ENCODE assay signal across 19 cellular contexts in genomic region chr16:70676571-70677498, GRCh38. TPM values are rescaled to one million over a fixed set of nuclear protein-coding genes. Genes with fewer than 3 reads are reported as not detected.
A peak's percentile ranks its signal among the peaks of the same experiment; 100 is the strongest.
DNase-seq lines count a peak whose midpoint lies in the region; ATAC-seq and TF ChIP-seq lines count a peak whose summit lies in the region.
"Had no signal": no experiment of that assay in that cellular context is flagged by ENCODE, and none has a peak within 500 bp of the region (broad histone marks: within the 10 kb centered on the region; RNA-seq: fewer than 3 reads in every experiment).

No MANE protein-coding gene starts in this region.

- no peaks in the 10 kb centered on the region for H3K9me3 Mint-ChIP-seq in endodermal cell
- H3K9me3 Mint-ChIP-seq in activated naive CD4-positive, alpha-beta T cell treated with anti-CD3 and anti-CD28 coated beads, Interleukin-2, amount 10 ng/mL, durations not matched to agents 7 days and 5 days = no peaks in the 10 kb centered on the region
- H3K9me3 Mint-ChIP-seq: activated naive CD4-positive, alpha-beta T cell treated with anti-CD3 and anti-CD28 coated beads, Interleukin-2, amount 50 U/mL, for 72 hours; stimulated activated naive CD8-positive, alpha-beta T cell treated with anti-CD3 and anti-CD28 coated beads, Interleukin-15, Interleukin-2, amounts not matched to agents 100 ng/mL and 50 ng/mL, for 24 hours had no signal

- DNase-seq in Right ventricle myocardium inferior (ENCODE audit: missing footprints) (peak; percentile 37), Right ventricle myocardium superior (no peak), endodermal cell (no peak), aorta (peak; percentile 41 to 56), stomach (no peak), DMS79 treated with DMSO at 0.1 percent for 48 hours (lab: John Stamatoyannopoulos, UW) (no peak)
- no peak for DNase-seq in activated naive CD4-positive, alpha-beta T cell treated with anti-CD3 and anti-CD28 coated beads, Interleukin-2, amount 10 ng/mL, durations not matched to agents 7 days and 5 days
- DNase-seq: foreskin fibroblast; islet precursor cell; mammary epithelial cell; naive thymus-derived CD4-positive, alpha-beta T cell; NCI-H69 had no signal

- H3K4me3 Mint-ChIP-seq in endodermal cell = no peak overlapping the region
- H3K4me3 Mint-ChIP-seq in activated naive CD4-positive, alpha-beta T cell treated with anti-CD3 and anti-CD28 coated beads, Interleukin-2, amount 10 ng/mL, durations not matched to agents 7 days and 5 days = no peak overlapping the region
- H3K4me3 Mint-ChIP-seq: naive thymus-derived CD4-positive, alpha-beta T cell; stimulated activated naive CD8-positive, alpha-beta T cell treated with anti-CD3 and anti-CD28 coated beads, Interleukin-15, Interleukin-2, amounts not matched to agents 100 ng/mL and 50 ng/mL, for 24 hours had no signal

- ATAC-seq in Right ventricle myocardium inferior (no peak), Right ventricle myocardium superior (ENCODE audit: poor library complexity) (no peak), aorta (ENCODE audit: low FRiP score) (no peak)
- ATAC-seq: activated naive CD4-positive, alpha-beta T cell treated with anti-CD3 and anti-CD28 coated beads, Interleukin-2, amount 50 U/mL, for 72 hours; naive thymus-derived CD4-positive, alpha-beta T cell had no signal

- TF ChIP-seq EP300 in stomach (IDR thresholded peaks at IDR 0.05) = no peak

- no peaks in the 10 kb centered on the region for H3K27me3 Mint-ChIP-seq in endodermal cell (ENCODE audit: insufficient read depth)
- H3K27me3 Mint-ChIP-seq in activated naive CD4-positive, alpha-beta T cell treated with anti-CD3 and anti-CD28 coated beads, Interleukin-2, amount 10 ng/mL, durations not matched to agents 7 days and 5 days = peaks cover 6% of the 10 kb centered on the region
- H3K27me3 Mint-ChIP-seq: naive thymus-derived CD4-positive, alpha-beta T cell; stimulated activated naive CD8-positive, alpha-beta T cell treated with anti-CD3 and anti-CD28 coated beads, Interleukin-15, Interleukin-2, amounts not matched to agents 100 ng/mL and 50 ng/mL, for 24 hours had no signal

- H3K27ac ChIP-seq in endodermal cell (ENCODE audit: low read depth, low read length) = no peak overlapping the region
- peak overlapping the region; percentile 29 for H3K27ac ChIP-seq in muscle layer of duodenum (ENCODE audit: low read length)
- no peak overlapping the region for H3K27ac ChIP-seq in aorta (ENCODE audit: low read depth in 1 of 2, low read length in 2 of 2)
- H3K27ac ChIP-seq in stomach = peak overlapping the region in 2 of 5 donors; percentile 27 to 32
- H3K27ac ChIP-seq: BLaER1 treated with 17β-estradiol and CSF1 and Interleukin-3, amounts not matched to agents 10 nM and 100 nM; parathyroid adenoma had no signal

- no peaks in the 10 kb centered on the region for H3K4me1 Mint-ChIP-seq in endodermal cell
- H3K4me1 Mint-ChIP-seq in activated naive CD4-positive, alpha-beta T cell treated with anti-CD3 and anti-CD28 coated beads, Interleukin-2, amount 10 ng/mL, durations not matched to agents 7 days and 5 days = peaks cover 16% of the 10 kb centered on the region

- CTCF ChIA-PET in activated naive CD4-positive, alpha-beta T cell treated with anti-CD3 and anti-CD28 coated beads, Interleukin-2, amount 10 ng/mL, durations not matched to agents 7 days and 5 days (lab: Charles Lee) = interaction anchor here (1.6 to 6.8 kb wide), 3 partner anchors 61 to 94 kb away, joined by 6 to 87 read pairs (median 18); no protein-coding TSS in a partner anchor

- H3K4me1 ChIP-seq in endodermal cell (ENCODE audit: control insufficient read depth, insufficient read depth, low read length) (no peaks in the 10 kb centered on the region), muscle layer of duodenum (ENCODE audit: control insufficient read depth in 1 of 2, insufficient read depth in 2 of 2, low read length in 2 of 2) (peaks cover 0 to 38% of the 10 kb centered on the region in 2 donors), aorta (ENCODE audit: control insufficient read depth in 1 of 2, insufficient read depth in 2 of 2, low read length in 2 of 2) (no peaks in the 10 kb centered on the region), stomach (peaks cover 17 to 23% (median 20%) of the 10 kb centered on the region in 4 donors)
- H3K4me1 ChIP-seq: parathyroid adenoma had no signal

- H3K27me3 ChIP-seq in endodermal cell (ENCODE audit: control insufficient read depth, insufficient read depth, low read length, poor library complexity, severe bottlenecking) (no peaks in the 10 kb centered on the region), muscle layer of duodenum (ENCODE audit: low read depth, low read length) (no peaks in the 10 kb centered on the region), aorta (ENCODE audit: control insufficient read depth in 1 of 2, insufficient read depth in 2 of 2, low read length in 1 of 2) (no peaks in the 10 kb centered on the region), stomach (no peaks in the 10 kb centered on the region)
- H3K27me3 ChIP-seq: BLaER1 treated with 17β-estradiol and CSF1 and Interleukin-3, amounts not matched to agents 10 nM and 100 nM; upper lobe of left lung had no signal

- intact Hi-C loops in Right ventricle myocardium inferior (cut with DNase I) = no loop called here
- intact Hi-C loops in Right ventricle myocardium superior (cut with DNase I) = no loop called here
- intact Hi-C loops in aorta (cut with DNase I) = loop anchor here in 1 of 2 donors (10.0 kb wide), 1 partner anchor 678 kb away; the partner anchor contains the start of gene CALB2
- intact Hi-C loops in stomach (cut with DNase I; ENCODE audit: low total_unique reads) = no loop called here

- peak overlapping the region; percentile 35 for H3K27ac Mint-ChIP-seq in endodermal cell
- H3K27ac Mint-ChIP-seq in activated naive CD4-positive, alpha-beta T cell treated with anti-CD3 and anti-CD28 coated beads, Interleukin-2, amount 10 ng/mL, durations not matched to agents 7 days and 5 days = no peak overlapping the region
- H3K27ac Mint-ChIP-seq: activated naive CD4-positive, alpha-beta T cell treated with anti-CD3 and anti-CD28 coated beads, Interleukin-2, amount 50 U/mL, for 72 hours; stimulated activated naive CD8-positive, alpha-beta T cell treated with anti-CD3 and anti-CD28 coated beads, Interleukin-15, Interleukin-2, amounts not matched to agents 100 ng/mL and 50 ng/mL, for 24 hours had no signal

- H3K36me3 ChIP-seq in endodermal cell (ENCODE audit: control insufficient read depth, insufficient read depth, low read length) (peaks cover 42% of the 10 kb centered on the region), muscle layer of duodenum (ENCODE audit: control insufficient read depth in 1 of 2, insufficient read depth in 2 of 2, low read length in 2 of 2) (peaks cover 24 to 60% of the 10 kb centered on the region in 2 donors), aorta (ENCODE audit: control insufficient read depth in 1 of 2, insufficient read depth in 2 of 2, low read length in 1 of 2) (peaks cover 0 to 5% of the 10 kb centered on the region in 2 donors), stomach (peaks cover 26 to 81% (median 79%) of the 10 kb centered on the region in 4 donors)

- TF ChIP-seq POLR2A in stomach (IDR thresholded peaks at IDR 0.05) = no peak

- H3K9me3 ChIP-seq in endodermal cell (ENCODE audit: control insufficient read depth, low read length) = no peaks in the 10 kb centered on the region
- H3K9me3 ChIP-seq in muscle layer of duodenum (ENCODE audit: control insufficient read depth in 1 of 2, low read length in 2 of 2) = no peaks in the 10 kb centered on the region
- no peaks in the 10 kb centered on the region for H3K9me3 ChIP-seq in aorta (ENCODE audit: control insufficient read depth, low read length)
- H3K9me3 ChIP-seq in stomach = no peaks in the 10 kb centered on the region
- H3K9me3 ChIP-seq: BLaER1 treated with 17β-estradiol and CSF1 and Interleukin-3, amounts not matched to agents 10 nM and 100 nM; upper lobe of left lung had no signal

- no peak overlapping the region for H3K9ac ChIP-seq in endodermal cell (ENCODE audit: extremely low read depth, low read length, poor library complexity, severe bottlenecking)
- H3K9ac ChIP-seq: BLaER1 treated with 17β-estradiol and CSF1 and Interleukin-3, amounts not matched to agents 10 nM and 100 nM; parathyroid adenoma had no signal

- H3K36me3 Mint-ChIP-seq in endodermal cell (ENCODE audit: low read depth) = peaks cover 33% of the 10 kb centered on the region
- peaks cover 15% of the 10 kb centered on the region for H3K36me3 Mint-ChIP-seq in activated naive CD4-positive, alpha-beta T cell treated with anti-CD3 and anti-CD28 coated beads, Interleukin-2, amount 10 ng/mL, durations not matched to agents 7 days and 5 days
- H3K36me3 Mint-ChIP-seq: activated naive CD4-positive, alpha-beta T cell treated with anti-CD3 and anti-CD28 coated beads, Interleukin-2, amount 50 U/mL, for 72 hours; naive thymus-derived CD4-positive, alpha-beta T cell had no signal

- whole genome bisulfite sequencing in endodermal cell (ENCODE audit: insufficient coverage in 1 of 2, insufficient read length in 1 of 2), 2 experiments = 92 to 99% methylated on average over 11 to 13 of the region's 14 CpGs
- WGBS in aorta, 2 donors = 82 to 84% methylated on average over 14 of the region's 14 CpGs
- WGBS in stomach, 5 donors = 84 to 93% (median 91%) methylated on average over 11 to 14 of the region's 14 CpGs

- TF ChIP-seq CTCF in endodermal cell (conservative IDR thresholded peaks at IDR 0.05) = no peak
- no peak for TF ChIP-seq CTCF in stomach (IDR thresholded peaks at IDR 0.05)

- H3K4me3 ChIP-seq in endodermal cell (ENCODE audit: low read length) = no peak overlapping the region
- H3K4me3 ChIP-seq in muscle layer of duodenum (ENCODE audit: low read depth in 1 of 2, low read length in 2 of 2) = no peak overlapping the region
- no peak overlapping the region for H3K4me3 ChIP-seq in aorta (ENCODE audit: low read length in 2 of 2)
- no peak overlapping the region for H3K4me3 ChIP-seq in stomach
- H3K4me3 ChIP-seq: BLaER1 treated with 17β-estradiol and CSF1 and Interleukin-3, amounts not matched to agents 10 nM and 100 nM; coronary artery; upper lobe of left lung had no signal

RNA-seq across cellular contexts. Expression of gene MTSS2, which starts 9.0 kb away (rescaled TPM):
- total RNA-seq in Right ventricle myocardium inferior (88.4 TPM), Right ventricle myocardium superior (74.1 TPM), endodermal cell (10 to 100 TPM; 23.4 to 24.0 TPM), aorta (10 to 100 TPM; 65.7 to 87.4 TPM), stomach (10 to 100 TPM in 4 of 5 donors, 1 to 10 TPM in 1; 5.8 to 50.7 (median 17.4) TPM)
- polyA plus RNA-seq in endodermal cell (2013, experiment 1 of 2) = 86.6 TPM
- polyA plus RNA-seq in endodermal cell (2013, experiment 2 of 2) = 67.0 TPM
- polyA plus RNA-seq in aorta (10 to 100 TPM; 22.0 to 33.4 TPM), stomach (10 to 100 TPM; 19.7 to 42.2 (median 33.0) TPM)
- polyA plus RNA-seq: naive thymus-derived CD4-positive, alpha-beta T cell had no signal

RNA-seq across cellular contexts. Expression of gene IL34, which starts 30.5 kb away (rescaled TPM):
- total RNA-seq in Right ventricle myocardium inferior = 2.0 TPM
- total RNA-seq in Right ventricle myocardium superior = 1.6 TPM
- 1 to 10 TPM; 3.0 to 5.6 TPM for total RNA-seq in endodermal cell
- 1.3 TPM for polyA plus RNA-seq in endodermal cell (2013, experiment 1 of 2)
- 0.21 TPM for polyA plus RNA-seq in endodermal cell (2013, experiment 2 of 2)
- total RNA-seq in aorta = 10 to 100 TPM; 14.2 to 21.9 TPM
- polyA plus RNA-seq in aorta = 10 to 100 TPM; 19.4 to 98.6 TPM
- 1 to 10 TPM in 1 of 5 donors, under 1 TPM in 2, not detected in 2; 0.45 to 2.0 (median 0.87) TPM for total RNA-seq in stomach
- 1 to 10 TPM; 1.5 to 5.9 (median 2.1) TPM for polyA plus RNA-seq in stomach
- total RNA-seq: activated naive CD4-positive, alpha-beta T cell treated with anti-CD3 and anti-CD28 coated beads, Interleukin-2, amount 50 U/mL, for 72 hours had no signal
- polyA plus RNA-seq: naive thymus-derived CD4-positive, alpha-beta T cell had no signal

Comparison
In these comparisons a context has a peak if more than half of its experiments do, and no peak if none do; other contexts are left out.
1. DNase-seq: peak in Right ventricle myocardium inferior (single experiment) and aorta (2 of 2); none in Right ventricle myocardium superior (single experiment), endodermal cell (single experiment), stomach (single experiment), activated naive CD4-positive, alpha-beta T cell treated with anti-CD3 and anti-CD28 coated beads, Interleukin-2, amount 10 ng/mL, durations not matched to agents 7 days and 5 days (single experiment) and DMS79 treated with DMSO at 0.1 percent for 48 hours (single experiment).